8 cellular contexts compared by ENCODE assay signal in genomic region chr1:149820387-149820786, GRCh38. TPM values are rescaled to one million over a fixed set of nuclear protein-coding genes. Genes with fewer than 3 reads are reported as not detected.
"Had no signal": no experiment of that assay in that cellular context is flagged by ENCODE, and none has a peak within 500 bp of the region (broad histone marks: within the 10 kb centered on the region; RNA-seq: fewer than 3 reads in every experiment).

No MANE protein-coding gene starts in this region.

RNA-seq across cellular contexts. Expression of gene FCGR1A, which starts 37.9 kb away (rescaled TPM):
- total RNA-seq: kidney epithelial cell, lung microvascular endothelial cell, mammary epithelial cell, mesothelial cell of epicardium, myocyte had no signal
- polyA plus RNA-seq: immature natural killer cell; keratinocyte; mammary epithelial cell; naive thymus-derived CD4-positive, alpha-beta T cell had no signal
